ENCODE assay signal across 1 cellular context in genomic region chr4:138897818-138898226, GRCh38.
TF ChIP-seq lines count a peak whose summit lies in the region.

No MANE protein-coding gene starts in this region.

TF ChIP-seq in K562, 482 proteins besides CTCF, POLR2A, EP300 and RAD21 (continued from another document and continues in another):
- TF ChIP-seq JUND (IDR thresholded peaks at IDR 0.05; ENCODE audit: borderline replicate concordance, low read depth, low read length) (peak; percentile 78; the same call in 1 of the 2 replicates), JUND (tag; IDR thresholded peaks at IDR 0.05; ENCODE audit: borderline replicate concordance, low read depth, low read length) (no peak), ZNF609 (CRISPR knock-in tag; IDR thresholded peaks at IDR 0.05; ENCODE audit: borderline replicate concordance) (no peak), MGA (IDR thresholded peaks at IDR 0.05) (no peak), FOS (IDR thresholded peaks at IDR 0.05; ENCODE audit: extremely low read depth, insufficient read length) (peak; percentile 11), SMARCE1 (IDR thresholded peaks at IDR 0.05) (peak; percentile 63; the same call in 1 of the 2 replicates), TRIM24 (IDR thresholded peaks at IDR 0.05) (0 out of 4 replicates have a peak, but pooled peaks of 1 of the 2 experiments have one; percentile 19), MEF2D (tag; conservative IDR thresholded peaks at IDR 0.05; ENCODE audit: low read depth) (peak; percentile 89), ZEB2 (IDR thresholded peaks at IDR 0.05) (0 out of 2 replicates have a peak, but pooled peaks have one; percentile 13), EGR1 (conservative IDR thresholded peaks at IDR 0.05) (no peak), PHTF2 (CRISPR knock-in tag; IDR thresholded peaks at IDR 0.05) (no peak), SMAD1 (IDR thresholded peaks at IDR 0.05; ENCODE audit: low read depth, low read length, partially characterized antibody) (no peak), SMARCB1 (IDR thresholded peaks at IDR 0.05; ENCODE audit: insufficient read length, low read depth) (no peak), HES1 (IDR thresholded peaks at IDR 0.05; ENCODE audit: low read depth) (0 out of 2 replicates have a peak, but pooled peaks have one; percentile 67), NFIX (CRISPR knock-in tag; IDR thresholded peaks at IDR 0.05; ENCODE audit: low read depth) (no peak), CBFA2T3 (IDR thresholded peaks at IDR 0.05) (peak; percentile 54; the same call in 1 of the 2 replicates), ETV5 (CRISPR knock-in tag; IDR thresholded peaks at IDR 0.05; ENCODE audit: low read depth) (no peak), RCOR1 (IDR thresholded peaks at IDR 0.05; ENCODE audit: borderline replicate concordance in 1 of 2, low read depth in 2 of 2, low read length in 2 of 2) (peak in 1 of 2 experiments; percentile 92; a peak in 2 of 4 replicates), MEIS2 (IDR thresholded peaks at IDR 0.05; ENCODE audit: partially characterized antibody) (peak; percentile 64), CCNT2 (IDR thresholded peaks at IDR 0.05; ENCODE audit: borderline replicate concordance, extremely low read depth, insufficient read length, low read depth, low read length) (peak; percentile 7), ETV1 (tag; conservative IDR thresholded peaks at IDR 0.05; ENCODE audit: low read depth) (no peak), ZNF586 (CRISPR knock-in tag; conservative IDR thresholded peaks at IDR 0.05) (no peak), NFYB (IDR thresholded peaks at IDR 0.05; ENCODE audit: extremely low read depth, insufficient read length) (peak; percentile 15), TEAD1 (CRISPR knock-in tag; IDR thresholded peaks at IDR 0.05) (peak in 1 of 2 experiments; percentile 27; a peak in 1 of 4 replicates), SPI1 (IDR thresholded peaks at IDR 0.05; ENCODE audit: borderline replicate concordance, low read depth, low read length) (no peak), ZNF347 (CRISPR knock-in tag; IDR thresholded peaks at IDR 0.05; ENCODE audit: low read depth) (no peak), SP2 (IDR thresholded peaks at IDR 0.05; ENCODE audit: extremely low read depth, low read depth, low read length, poor library complexity, severe bottlenecking) (no peak), HIVEP1 (CRISPR knock-in tag; IDR thresholded peaks at IDR 0.05) (no peak), ZNF408 (CRISPR knock-in tag; IDR thresholded peaks at IDR 0.05; ENCODE audit: low read depth) (no peak), ELF1 (tag; IDR thresholded peaks at IDR 0.05) (no peak), GTF2A2 (tag; IDR thresholded peaks at IDR 0.05) (no peak), ZNF3 (CRISPR knock-in tag; IDR thresholded peaks at IDR 0.05) (no peak), HDAC1 (IDR thresholded peaks at IDR 0.05) (peak in 1 of 2 experiments; percentile 28; a peak in 1 of 4 replicates), ZNF407 (IDR thresholded peaks at IDR 0.05; ENCODE audit: low read depth) (no peak)
